8 cellular contexts compared by ENCODE assay signal in the genomic region with DNA sequence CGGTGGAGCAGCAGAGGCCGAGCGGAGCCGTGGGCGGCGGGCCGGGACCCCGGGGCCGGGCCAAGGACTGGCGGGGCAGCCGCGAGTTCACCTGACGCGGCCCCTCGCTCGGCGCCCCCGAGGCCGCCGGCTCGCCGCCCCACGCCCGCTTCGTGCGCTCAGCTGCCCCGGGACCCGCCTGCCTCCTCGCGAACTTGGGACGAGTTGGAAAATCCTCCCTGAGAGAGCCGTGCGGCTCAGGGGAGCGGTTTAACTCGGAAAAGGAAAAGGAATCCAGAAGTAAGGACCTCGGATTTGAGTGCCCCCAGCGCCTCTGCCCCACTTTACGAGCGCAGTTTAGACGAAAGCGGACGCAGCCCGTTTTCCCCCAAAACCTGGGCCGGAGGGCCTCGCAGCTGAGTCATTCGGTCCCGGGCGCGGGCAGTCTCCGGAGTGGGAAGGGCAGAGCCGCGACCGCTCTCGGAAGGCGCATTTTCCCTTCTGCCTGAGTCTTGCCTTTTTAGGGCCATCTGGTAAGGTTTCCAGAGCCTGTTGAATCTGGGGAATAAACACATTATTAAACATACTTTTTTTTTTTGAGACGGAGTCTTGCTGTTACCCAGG. TPM values are rescaled to one million over a fixed set of nuclear protein-coding genes. Genes with fewer than 3 reads are reported as not detected.
A peak's percentile ranks its signal among the peaks of the same experiment; 100 is the strongest.
DNase-seq lines count a peak whose midpoint lies in the region; ATAC-seq and TF ChIP-seq lines count a peak whose summit lies in the region.

No MANE protein-coding gene starts in this region.

- H3K36me3 ChIP-seq in A673 (ENCODE audit: insufficient read depth, low read length, poor library complexity, severe bottlenecking) (no peaks in the 10 kb centered on the region), Loucy (ENCODE audit: insufficient read depth, low read length) (no peaks in the 10 kb centered on the region), lung (ENCODE audit: control insufficient read depth in 2 of 2, insufficient read depth in 2 of 2, low read length in 2 of 2) (no peaks in the 10 kb centered on the region)

- intact Hi-C loops in A673 (cut with micrococcal nuclease; ENCODE audit: unreplicated experiment) (loop anchor here (1.0 to 10.0 kb wide), 5 partner anchors 68 to 1757 kb away; no protein-coding TSS in a partner anchor), dorsolateral prefrontal cortex (cut with DNase I) (loop anchor here (2.0 to 10.0 kb wide), 7 partner anchors 37 to 517 kb away; partner anchors contain the start of genes FZD8 (in 2 of the 2), CCNY (in 1 of the 2) and CUL2 (in 1 of the 2))

- no peaks in the 10 kb centered on the region for H3K9me2 ChIP-seq in Loucy (replicated peaks; ENCODE audit: low read depth, low read length)

- H3K27me3 ChIP-seq in A673 (replicated peaks; ENCODE audit: insufficient read depth, low read depth, low read length, poor library complexity): no peaks in the 10 kb centered on the region
- no peaks in the 10 kb centered on the region for H3K27me3 ChIP-seq in Loucy (ENCODE audit: insufficient read depth, low read length, poor library complexity, severe bottlenecking)
- no peaks in the 10 kb centered on the region for H3K27me3 ChIP-seq in dorsolateral prefrontal cortex
- no peaks in the 10 kb centered on the region for H3K27me3 ChIP-seq in lung (ENCODE audit: control insufficient read depth, insufficient read depth)

- 0 to 1% methylated on average over 52 to 56 of the region's 56 CpGs for WGBS in lung, 2 donors

- TF ChIP-seq CTCF in A673 (conservative IDR thresholded peaks at IDR 0.05; ENCODE audit: low read depth, low read length) (no peak), Loucy (conservative IDR thresholded peaks at IDR 0.05; ENCODE audit: low read length) (no peak), dorsolateral prefrontal cortex (IDR thresholded peaks at IDR 0.05 in 54 of 56, conservative IDR thresholded peaks at IDR 0.05 in 2 of 56; ENCODE audit: low read depth in 1 of 56, partially characterized antibody in 56 of 56) (no peak), lung (IDR thresholded peaks at IDR 0.05; ENCODE audit: control extremely low read depth, extremely low read depth) (no peak)

- H3K4me3 ChIP-seq in A673 (ENCODE audit: low read depth, low read length, poor library complexity, severe bottlenecking): peak overlapping the region; percentile 97
- H3K4me3 ChIP-seq in Loucy (ENCODE audit: low read length, poor library complexity, severe bottlenecking): peak overlapping the region; percentile 98
- H3K4me3 ChIP-seq in dorsolateral prefrontal cortex: peak overlapping the region; percentile 65 to 93 (median 86)
- peak overlapping the region; percentile 87 for H3K4me3 ChIP-seq in lung

- H3K27ac ChIP-seq in A673 (ENCODE audit: low read depth, low read length, poor library complexity, severe bottlenecking) (peak overlapping the region; percentile 100), dorsolateral prefrontal cortex (peak overlapping the region; percentile 88 to 100 (median 98)), lung (ENCODE audit: low read depth in 1 of 2, low read length in 1 of 2) (peak overlapping the region; percentile 100)

- H3K4me2 ChIP-seq in Loucy (ENCODE audit: low read depth, low read length, poor library complexity, severe bottlenecking): peak overlapping the region; percentile 78

- H3F3A ChIP-seq in Loucy (ENCODE audit: low read depth): peaks cover 15% of the 10 kb centered on the region; the same call in 1 of the 2 replicates

- H2AFZ ChIP-seq in Loucy (ENCODE audit: low read length): peak overlapping the region; percentile 85

- peak overlapping the region; percentile 92 for H3K9ac ChIP-seq in Loucy (ENCODE audit: low read depth, low read length, poor library complexity, severe bottlenecking)

- no peak for DNase-seq in A673 (ENCODE audit: low spot score)
- peak; percentile 66 to 75 for DNase-seq in activated CD4-positive, alpha-beta T cell treated with anti-CD3 and anti-CD28 coated beads, Interleukin-2, amount 50 U/mL, for 48 hours
- peak in 8 of 10 donors; percentile 40 to 78 (median 54) for DNase-seq in dorsolateral prefrontal cortex
- DNase-seq in lung (ENCODE audit: low spot score): peak; percentile 66
- peak; percentile 27 to 56 (median 40) for DNase-seq in stimulated activated CD4-positive, alpha-beta T cell treated with anti-CD3 and anti-CD28 coated beads, TNF-alpha, amount 100 ng/mL, for 24 hours (ENCODE audit: low read depth in 3 of 3)
- DNase-seq in NCI-H2081 treated with DMSO at 0.1 percent for 48 hours (lab: John Stamatoyannopoulos, UW): no peak

- ATAC-seq in GM19035 (IDR thresholded peaks at IDR 0.05; ENCODE audit: unreplicated experiment): peak; percentile 20
- ATAC-seq in lung (ENCODE audit: insufficient read depth, low FRiP score): peak; percentile 24

- H3K9me3 ChIP-seq in A673 (ENCODE audit: low read depth, low read length, poor library complexity, severe bottlenecking) (no peaks in the 10 kb centered on the region), Loucy (ENCODE audit: insufficient read depth, low read depth, low read length) (no peaks in the 10 kb centered on the region), lung (ENCODE audit: control insufficient read depth in 2 of 2, insufficient read depth in 1 of 2, low read length in 1 of 2) (no peaks in the 10 kb centered on the region)

- H3K79me2 ChIP-seq in Loucy (ENCODE audit: insufficient read depth, low read length): peaks cover 38% of the 10 kb centered on the region

- CTCF ChIA-PET in A673 (lab: Charles Lee): interaction anchor here (0.6 to 2.6 kb wide), 2 partner anchors 69 to 997 kb away, joined by 3 to 38 read pairs; no protein-coding TSS in a partner anchor

- H4K20me1 ChIP-seq in Loucy (ENCODE audit: insufficient read depth, low read length, poor library complexity, severe bottlenecking): peaks cover 7% of the 10 kb centered on the region

- BruUV-seq in A673 (replicated peaks; lab: Mats Ljungman, UMichigan): TSS peak; percentile 48

- POLR2A ChIA-PET in A673 (lab: Charles Lee; ENCODE audit: low non-redundant PET): interaction anchor here (0.7 to 0.8 kb wide), 2 partner anchors 67 to 491 kb away, joined by 7 to 8 read pairs; no protein-coding TSS in a partner anchor

- peaks cover 34% of the 10 kb centered on the region for H3K4me1 ChIP-seq in A673 (ENCODE audit: insufficient read depth, low read length, poor library complexity, severe bottlenecking)
- H3K4me1 ChIP-seq in Loucy (ENCODE audit: insufficient read depth, low read length, poor library complexity, severe bottlenecking): peaks cover 54% of the 10 kb centered on the region
- H3K4me1 ChIP-seq in lung (ENCODE audit: control insufficient read depth in 2 of 2, insufficient read depth in 2 of 2, low read length in 2 of 2): peaks cover 2 to 8% of the 10 kb centered on the region in 2 donors

RNA-seq across cellular contexts. Expression of gene CREM, which starts 0.7 kb away (rescaled TPM):
- total RNA-seq in A673 (2021) (58.4 and 66.3 TPM in 2 replicates), dorsolateral prefrontal cortex (10 to 100 TPM; 20.4 to 57.0 (median 37.2) TPM), lung (10 to 100 TPM; 26.8 to 44.7 TPM)
- 10 to 100 TPM; 32.6 to 44.0 TPM for polyA plus RNA-seq in lung

RNA-seq across cellular contexts. Expression of gene CUL2, which starts 37.2 kb away (rescaled TPM):
- total RNA-seq in A673 (2021) (45.2 and 47.0 TPM in 2 replicates), dorsolateral prefrontal cortex (10 to 100 TPM; 26.3 to 63.8 (median 45.2) TPM), lung (10 to 100 TPM; 23.7 to 30.8 TPM)
- polyA plus RNA-seq in lung: 10 to 100 TPM in 1 of 2 donors, 1 to 10 TPM in 1; 7.7 to 11.5 TPM

Comparison
In these comparisons a context has a peak if more than half of its experiments do, and no peak if none do; other contexts are left out.
1. DNase-seq: peak in activated CD4-positive, alpha-beta T cell treated with anti-CD3 and anti-CD28 coated beads, Interleukin-2, amount 50 U/mL, for 48 hours (2 of 2), dorsolateral prefrontal cortex (8 of 10), lung (single experiment) and stimulated activated CD4-positive, alpha-beta T cell treated with anti-CD3 and anti-CD28 coated beads, TNF-alpha, amount 100 ng/mL, for 24 hours (3 of 3); none in A673 (single experiment) and NCI-H2081 treated with DMSO at 0.1 percent for 48 hours (single experiment).
2. Peak in every context shown above with its lines, with median percentiles within 50 percentile points of each other: H3K27ac ChIP-seq and H3K4me3 ChIP-seq.